Comparison of ENCODE assay signal across 13 cellular contexts in the genomic region with DNA sequence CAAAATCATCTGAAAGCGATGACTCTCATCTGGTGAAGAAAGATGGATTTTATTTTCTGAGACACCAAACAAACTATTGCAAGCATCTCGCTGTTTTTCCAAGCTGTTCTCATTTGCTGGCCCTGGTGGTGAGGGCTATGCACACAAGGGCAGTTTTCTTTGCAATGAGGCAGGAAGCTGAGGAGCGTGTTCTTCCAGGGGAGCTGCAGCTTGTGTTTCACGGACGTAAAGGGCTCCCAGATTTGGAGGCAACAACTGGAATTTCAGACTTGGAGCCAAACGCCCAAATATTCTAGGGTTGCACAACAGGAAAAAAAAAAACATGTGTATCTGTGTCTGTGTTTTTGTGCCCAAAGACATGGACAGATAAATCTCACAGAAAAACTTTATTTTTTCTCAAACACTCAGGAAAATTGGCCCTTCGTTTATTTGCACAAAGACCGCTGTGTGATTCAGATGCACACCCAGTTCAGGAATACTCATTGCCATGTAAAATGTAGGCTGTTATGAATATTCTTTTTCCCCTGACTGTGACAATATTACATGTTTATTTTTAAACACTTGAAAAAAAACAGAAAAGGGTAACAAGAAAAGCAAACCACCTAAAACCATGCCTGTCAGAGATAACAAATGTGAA.
DNase-seq lines count a peak whose midpoint lies in the region; ATAC-seq and TF ChIP-seq lines count a peak whose summit lies in the region.
"Had no signal": no experiment of that assay in that cellular context is flagged by ENCODE, and none has a peak within 500 bp of the region (broad histone marks: within the 10 kb centered on the region; RNA-seq: fewer than 3 reads in every experiment).

No MANE protein-coding gene starts in this region.

- no peaks in the 10 kb centered on the region for H3K36me3 Mint-ChIP-seq in brain
- H3K36me3 Mint-ChIP-seq: CD4-positive, CD25-positive, alpha-beta regulatory T cell had no signal

- H3K4me3 Mint-ChIP-seq in brain, result peak overlapping the region in 4 of 5 experiments; percentile 41 to 76 (median 66)
- H3K4me3 Mint-ChIP-seq: CD4-positive, CD25-positive, alpha-beta regulatory T cell had no signal

- 45% methylated on average over 8 of the region's 8 CpGs for WGBS in right cardiac atrium

- peaks cover 0 to 5% (median 0%) of the 10 kb centered on the region in 5 experiments for H3K9me3 Mint-ChIP-seq in brain

- intact Hi-C loops in right cardiac atrium (cut with DNase I), result no loop called here

- H3K27me3 ChIP-seq in right cardiac atrium (ENCODE audit: control insufficient read depth, insufficient read depth), result no peaks in the 10 kb centered on the region

- DNase-seq in EH (ENCODE audit: low read depth) (peak; percentile 80), right cardiac atrium (peak; percentile 65 to 81 (median 71)), skeletal muscle cell (ENCODE audit: low read depth) (peak; percentile 86), kidney glomerular epithelial cell (lab: John Stamatoyannopoulos, UW) (no peak), NK-92 (lab: John Stamatoyannopoulos, UW; ENCODE audit: unreplicated experiment) (no peak), LoVo (ENCODE audit: low spot score) (no peak)
- DNase-seq: CD4-positive, CD25-positive, alpha-beta regulatory T cell; cerebellar nuclear complex; NCI-H1436; T1000 had no signal

- H3K4me1 ChIP-seq in right cardiac atrium (ENCODE audit: control insufficient read depth, insufficient read depth, low read length), result peaks cover 5% of the 10 kb centered on the region

- no peaks in the 10 kb centered on the region for H3K9me3 ChIP-seq in right cardiac atrium (ENCODE audit: control insufficient read depth, low read length)

- ATAC-seq in right cardiac atrium (peak; percentile 94 to 95), GM21723 (IDR thresholded peaks at IDR 0.05; ENCODE audit: unreplicated experiment) (no peak)
- ATAC-seq: GM12878 had no signal

- no peak overlapping the region for H3K27ac ChIP-seq in right cardiac atrium (ENCODE audit: low read length)

- H3K4me3 ChIP-seq in right cardiac atrium (ENCODE audit: low read length), result no peak overlapping the region
- H3K4me3 ChIP-seq in skeletal muscle cell (ENCODE audit: low read depth, low read length), result no peak overlapping the region
- H3K4me3 ChIP-seq: GM12878 had no signal

- H3K27me3 Mint-ChIP-seq in brain, result no peaks in the 10 kb centered on the region
- H3K27me3 Mint-ChIP-seq: CD4-positive, CD25-positive, alpha-beta regulatory T cell had no signal

- peak in 1 of 2 experiments; percentile 4 for TF ChIP-seq CTCF in brain (conservative IDR thresholded peaks at IDR 0.05)

- H3K27ac Mint-ChIP-seq in brain, result peak overlapping the region in 4 of 5 experiments; percentile 57 to 89 (median 84)
- H3K27ac Mint-ChIP-seq: CD4-positive, CD25-positive, alpha-beta regulatory T cell had no signal

- H3K4me1 Mint-ChIP-seq in brain, result peaks cover 67% of the 10 kb centered on the region
- H3K4me1 Mint-ChIP-seq: CD4-positive, CD25-positive, alpha-beta regulatory T cell had no signal

Comparison
In these comparisons a context has a peak if more than half of its experiments do, and no peak if none do; other contexts are left out.
1. DNase-seq: peak in EH (single experiment), right cardiac atrium (3 of 3) and skeletal muscle cell (single experiment); none in kidney glomerular epithelial cell (single experiment), NK-92 (single experiment) and LoVo (single experiment).